In the genomic region with DNA sequence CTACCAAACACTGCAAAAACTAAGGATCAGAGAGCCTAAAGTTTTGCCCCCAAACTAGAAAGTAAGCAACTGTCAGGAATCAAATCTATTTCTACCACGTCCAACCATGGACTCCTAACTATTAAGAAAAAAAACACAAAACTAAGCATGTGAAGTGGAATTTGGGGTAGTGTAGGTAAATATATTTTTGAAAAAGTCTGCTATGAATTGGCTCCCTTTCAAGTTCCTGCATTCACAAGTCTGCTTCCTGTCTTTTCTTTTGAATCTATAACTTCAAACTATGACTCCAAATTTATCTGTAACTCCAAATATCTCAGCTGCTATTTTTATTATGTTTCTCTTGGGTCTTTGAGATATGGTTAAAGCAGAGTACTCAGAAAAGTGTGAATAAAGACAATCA, we compare ENCODE assay signal across 21 cellular contexts. TPM values are rescaled to one million over a fixed set of nuclear protein-coding genes. Genes with fewer than 3 reads are reported as not detected.
DNase-seq lines count a peak whose midpoint lies in the region; ATAC-seq, FAIRE-seq and TF ChIP-seq lines count a peak whose summit lies in the region.
"Had no signal": no experiment of that assay in that cellular context is flagged by ENCODE, and none has a peak within 500 bp of the region (broad histone marks: within the 10 kb centered on the region; RNA-seq: fewer than 3 reads in every experiment).

No MANE protein-coding gene starts in this region.

- H3K9me3 Mint-ChIP-seq in endothelial cell (ENCODE audit: unreplicated experiment), result no peaks in the 10 kb centered on the region
- H3K9me3 Mint-ChIP-seq: CD4-positive, alpha-beta T cell; HFFc6 had no signal

- no peaks in the 10 kb centered on the region for H3K79me2 ChIP-seq in OCI-LY7 (ENCODE audit: insufficient read depth, low read depth, low read length)

- no peak for ATAC-seq in upper lobe of left lung (ENCODE audit: low FRiP score in 2 of 2)
- ATAC-seq: GM12878, HCT116 had no signal

- H3K36me3 ChIP-seq in OCI-LY7 (ENCODE audit: insufficient read depth, low read length), result no peaks in the 10 kb centered on the region
- H3K36me3 ChIP-seq in prostate gland, result no peaks in the 10 kb centered on the region
- H3K36me3 ChIP-seq in upper lobe of left lung, result no peaks in the 10 kb centered on the region
- H3K36me3 ChIP-seq in uterus, result no peaks in the 10 kb centered on the region
- H3K36me3 ChIP-seq: BE2C had no signal

- CTCF ChIA-PET in OCI-LY7 (lab: Charles Lee; ENCODE audit: unreplicated experiment), result no interaction called here

- peaks cover 4% of the 10 kb centered on the region for H3K4me1 Mint-ChIP-seq in endothelial cell (ENCODE audit: unreplicated experiment)

- TF ChIP-seq EP300 in upper lobe of left lung (IDR thresholded peaks at IDR 0.05), result no peak

- DNase-seq in D721Med (ENCODE audit: insufficient read length, low spot score) (no peak), OCI-LY7 (ENCODE audit: low spot score) (no peak), endothelial cell (ENCODE audit: low spot score) (no peak), prostate gland (ENCODE audit: low spot score) (no peak), upper lobe of left lung (no peak), uterus (no peak), SIG-M5 (lab: John Stamatoyannopoulos, UW) (no peak)
- DNase-seq: ACHN; BE2C; CD4-positive, alpha-beta T cell; DMS79 treated with DMSO at 0.1 percent for 48 hours; EL; GOT3; H7; HFFc6; IMR-90 had no signal

- no peak overlapping the region for H3K27ac ChIP-seq in OCI-LY7 (ENCODE audit: low read depth, low read length, poor library complexity, severe bottlenecking)
- H3K27ac ChIP-seq in prostate gland, result no peak overlapping the region
- H3K27ac ChIP-seq in upper lobe of left lung, result no peak overlapping the region
- H3K27ac ChIP-seq in uterus, result no peak overlapping the region
- H3K27ac ChIP-seq: C4-2B had no signal

- H3K4me3 Mint-ChIP-seq in endothelial cell (ENCODE audit: unreplicated experiment), result no peak overlapping the region
- H3K4me3 Mint-ChIP-seq: CD4-positive, alpha-beta T cell; HFFc6 had no signal

- FAIRE-seq in D721Med (lab: Jason Lieb, UNC), result peak; percentile 29
- FAIRE-seq: GM12878, HTR-8/SVneo had no signal

- BruUV-seq in OCI-LY7 (replicated peaks; lab: Mats Ljungman, UMichigan), result no TSS peak

- H3K9me3 ChIP-seq in OCI-LY7 (ENCODE audit: low read length) (0 out of 2 replicates have a peak, but pooled peaks cover 4% of the 10 kb centered on the region), prostate gland (no peaks in the 10 kb centered on the region), upper lobe of left lung (no peaks in the 10 kb centered on the region), uterus (no peaks in the 10 kb centered on the region)
- H3K9me3 ChIP-seq: BE2C had no signal

- H3K9me2 ChIP-seq in OCI-LY7 (ENCODE audit: insufficient read depth, low read length), result no peaks in the 10 kb centered on the region

- H4K20me1 ChIP-seq in OCI-LY7 (ENCODE audit: insufficient read depth, low read length), result no peaks in the 10 kb centered on the region

- TF ChIP-seq CTCF in D721Med (IDR thresholded peaks at IDR 0.05; ENCODE audit: insufficient read depth, missing control alignments) (no peak), OCI-LY7 (conservative IDR thresholded peaks at IDR 0.05; ENCODE audit: low read length) (no peak), endothelial cell (IDR thresholded peaks at IDR 0.05; ENCODE audit: unreplicated experiment) (no peak), prostate gland (IDR thresholded peaks at IDR 0.05) (no peak), upper lobe of left lung (IDR thresholded peaks at IDR 0.05) (no peak), uterus (IDR thresholded peaks at IDR 0.05) (no peak)

- TF ChIP-seq POLR2A in prostate gland (IDR thresholded peaks at IDR 0.05) (no peak), upper lobe of left lung (IDR thresholded peaks at IDR 0.05) (no peak), uterus (IDR thresholded peaks at IDR 0.05) (no peak)

- no peaks in the 10 kb centered on the region for H3K27me3 Mint-ChIP-seq in endothelial cell (ENCODE audit: unreplicated experiment)
- H3K27me3 Mint-ChIP-seq: CD4-positive, alpha-beta T cell had no signal

- H3K4me3 ChIP-seq in OCI-LY7 (ENCODE audit: low read depth, low read length, poor library complexity, severe bottlenecking), result no peak overlapping the region
- no peak overlapping the region for H3K4me3 ChIP-seq in prostate gland
- H3K4me3 ChIP-seq in upper lobe of left lung, result no peak overlapping the region
- H3K4me3 ChIP-seq in uterus, result no peak overlapping the region
- H3K4me3 ChIP-seq: GM12878 had no signal

- H3K27me3 ChIP-seq in prostate gland (replicated peaks; ENCODE audit: insufficient read depth), result no peaks in the 10 kb centered on the region
- H3K27me3 ChIP-seq in upper lobe of left lung, result no peaks in the 10 kb centered on the region
- H3K27me3 ChIP-seq in uterus, result no peaks in the 10 kb centered on the region
- H3K27me3 ChIP-seq: BE2C had no signal

- H3K4me2 ChIP-seq in OCI-LY7 (ENCODE audit: low read length), result no peak overlapping the region

- H2AFZ ChIP-seq in OCI-LY7 (ENCODE audit: low read length), result 0 out of 2 replicates have a peak overlapping the region, but pooled peaks have one; percentile 18

- WGBS in prostate gland, result 86% methylated on average over 1 of the region's 1 CpG
- 39 to 42% methylated on average over 1 of the region's 1 CpG for WGBS in upper lobe of left lung, 2 donors

- peak overlapping the region; percentile 10 for H3K27ac Mint-ChIP-seq in endothelial cell (ENCODE audit: unreplicated experiment)
- H3K27ac Mint-ChIP-seq: CD4-positive, alpha-beta T cell; HFFc6 had no signal

- intact Hi-C loops in OCI-LY7 (cut with micrococcal nuclease; ENCODE audit: unreplicated experiment), result no loop called here
- intact Hi-C loops in prostate gland (cut with DNase I), result no loop called here
- intact Hi-C loops in uterus (cut with DNase I; ENCODE audit: low total_unique reads), result no loop called here

- H3K36me3 Mint-ChIP-seq in endothelial cell (ENCODE audit: low read depth, unreplicated experiment), result no peaks in the 10 kb centered on the region

- POLR2A ChIA-PET in OCI-LY7 (lab: Charles Lee), result interaction anchor here (0.5 kb wide), 1 partner anchor 41 kb away, joined by 3 read pairs; no protein-coding TSS in a partner anchor

- H3K4me1 ChIP-seq in OCI-LY7 (ENCODE audit: insufficient read depth, low read length, poor library complexity, severe bottlenecking), result no peaks in the 10 kb centered on the region
- H3K4me1 ChIP-seq in prostate gland (replicated peaks), result no peaks in the 10 kb centered on the region
- H3K4me1 ChIP-seq in upper lobe of left lung, result no peaks in the 10 kb centered on the region
- no peaks in the 10 kb centered on the region for H3K4me1 ChIP-seq in uterus
- H3K4me1 ChIP-seq: BE2C had no signal

RNA-seq across cellular contexts. Expression of gene PCDH9, which starts 47.0 kb away (rescaled TPM):
- 19.8 and 20.1 TPM in 2 replicates for total RNA-seq in OCI-LY7 (2014; rRNA removed; shearing (Covaris generic))
- total RNA-seq in OCI-LY7 (2022), result 26.0 and 31.6 TPM in 2 replicates
- 1.9 TPM for total RNA-seq in endothelial cell (ENCODE audit: unreplicated experiment)
- total RNA-seq in prostate gland, result 1 to 10 TPM; 1.8 to 5.5 TPM
- total RNA-seq in upper lobe of left lung, result 10 to 100 TPM in 2 of 6 donors, 1 to 10 TPM in 4; 3.1 to 19.4 (median 7.8) TPM
- 10 to 100 TPM in 1 of 4 donors, 1 to 10 TPM in 2, under 1 TPM in 1; 0.51 to 45.7 (median 2.1) TPM for total RNA-seq in uterus
- total RNA-seq: G401 had no signal
